ENCODE assay signal across 8 cellular contexts in genomic region chr20:33591901-33592300, GRCh38.
DNase-seq lines count a peak whose midpoint lies in the region; ATAC-seq lines count a peak whose summit lies in the region.
"Not testable (repeated sequence)": the region's sequence is repeated elsewhere in the genome, so short reads cannot be mapped to it uniquely, and the experiment has no call there.

No MANE protein-coding gene starts in this region.

- DNase-seq in CD8-positive, alpha-beta memory T cell: peak in 3 of 5 donors; percentile 6 to 61 (median 13)
- peak; percentile 83 for DNase-seq in activated CD4-positive, alpha-beta T cell treated with anti-CD3 and anti-CD28 coated beads for 48 hours
- DNase-seq in activated T-cell treated with anti-CD3 and anti-CD28 coated beads for 1 hour (ENCODE audit: low read depth): peak; percentile 6
- peak; percentile 23 for DNase-seq in activated naive CD4-positive, alpha-beta T cell treated with anti-CD3 and anti-CD28 coated beads, Interleukin-2, amount 10 ng/mL, durations not matched to agents 7 days and 5 days
- not testable (repeated sequence) for DNase-seq in left ventricle myocardium superior
- DNase-seq in stimulated activated CD4-positive, alpha-beta T cell treated with anti-CD3 and anti-CD28 coated beads, Interleukin-4, amount 100 ng/mL, for 1 hour: peak; percentile 73
- DNase-seq in stimulated activated CD8-positive, alpha-beta memory T cell treated with anti-CD3 and anti-CD28 coated beads, Interleukin-4, amount 100 ng/mL, for 48 hours: peak; percentile 82

- H3K4me3 Mint-ChIP-seq in CD8-positive, alpha-beta memory T cell: peak overlapping the region in 1 of 7 donors; percentile 3
- H3K4me3 Mint-ChIP-seq in T-helper 1 cell treated with Interleukin-12 subunit alpha and Interleukin-12 subunit beta and Interleukin-4 antibody, amounts not matched to agents 30 μg/mL and 1 μg/mL, for 36 hours; activated naive CD4-positive, alpha-beta T cell treated with anti-CD3 and anti-CD28 coated beads, Interleukin-2, amount 10 ng/mL, durations not matched to agents 7 days and 5 days: not testable (repeated sequence)

- intact Hi-C loops in left ventricle myocardium superior (cut with micrococcal nuclease): not testable (repeated sequence)

- H3K36me3 ChIP-seq in CD8-positive, alpha-beta memory T cell (ENCODE audit: insufficient read depth, low read length): not testable (repeated sequence)

- POLR2A ChIA-PET in CD8-positive, alpha-beta memory T cell (lab: Charles Lee): not testable (repeated sequence)

- H3K4me3 ChIP-seq in CD8-positive, alpha-beta memory T cell (ENCODE audit: low read length): not testable (repeated sequence)

- peaks cover 15 to 32% (median 19%) of the 10 kb centered on the region in 3 donors for H3K4me1 Mint-ChIP-seq in CD8-positive, alpha-beta memory T cell
- not testable (repeated sequence) for H3K4me1 Mint-ChIP-seq in T-helper 1 cell treated with Interleukin-12 subunit alpha and Interleukin-12 subunit beta and Interleukin-4 antibody, amounts not matched to agents 30 μg/mL and 1 μg/mL, for 36 hours (ENCODE audit: low read depth); activated naive CD4-positive, alpha-beta T cell treated with anti-CD3 and anti-CD28 coated beads, Interleukin-2, amount 10 ng/mL, durations not matched to agents 7 days and 5 days

- not testable (repeated sequence) for H3K9me3 Mint-ChIP-seq in CD8-positive, alpha-beta memory T cell; T-helper 1 cell treated with Interleukin-12 subunit alpha and Interleukin-12 subunit beta and Interleukin-4 antibody, amounts not matched to agents 30 μg/mL and 1 μg/mL, for 36 hours; activated naive CD4-positive, alpha-beta T cell treated with anti-CD3 and anti-CD28 coated beads, Interleukin-2, amount 10 ng/mL, durations not matched to agents 7 days and 5 days

- H3K36me3 Mint-ChIP-seq in CD8-positive, alpha-beta memory T cell; T-helper 1 cell treated with Interleukin-12 subunit alpha and Interleukin-12 subunit beta and Interleukin-4 antibody, amounts not matched to agents 30 μg/mL and 1 μg/mL, for 36 hours (ENCODE audit: low read depth); activated naive CD4-positive, alpha-beta T cell treated with anti-CD3 and anti-CD28 coated beads, Interleukin-2, amount 10 ng/mL, durations not matched to agents 7 days and 5 days: not testable (repeated sequence)

- not testable (repeated sequence) for H3K27me3 Mint-ChIP-seq in CD8-positive, alpha-beta memory T cell; T-helper 1 cell treated with Interleukin-12 subunit alpha and Interleukin-12 subunit beta and Interleukin-4 antibody, amounts not matched to agents 30 μg/mL and 1 μg/mL, for 36 hours (ENCODE audit: low read depth); activated naive CD4-positive, alpha-beta T cell treated with anti-CD3 and anti-CD28 coated beads, Interleukin-2, amount 10 ng/mL, durations not matched to agents 7 days and 5 days

- H3K4me1 ChIP-seq in CD8-positive, alpha-beta memory T cell (ENCODE audit: insufficient read depth, low read length): not testable (repeated sequence)

- H3K9me3 ChIP-seq in CD8-positive, alpha-beta memory T cell (ENCODE audit: low read length): not testable (repeated sequence)

- not testable (repeated sequence) for H3K27ac ChIP-seq in CD8-positive, alpha-beta memory T cell (ENCODE audit: low read depth, low read length)

- CTCF ChIA-PET in CD8-positive, alpha-beta memory T cell (lab: Charles Lee); activated naive CD4-positive, alpha-beta T cell treated with anti-CD3 and anti-CD28 coated beads, Interleukin-2, amount 10 ng/mL, durations not matched to agents 7 days and 5 days (lab: Charles Lee): not testable (repeated sequence)

- H3K27ac Mint-ChIP-seq in CD8-positive, alpha-beta memory T cell: peak overlapping the region in 6 of 8 donors; percentile 27 to 88 (median 73)
- peak overlapping the region; percentile 31 for H3K27ac Mint-ChIP-seq in T-helper 1 cell treated with Interleukin-12 subunit alpha and Interleukin-12 subunit beta and Interleukin-4 antibody, amounts not matched to agents 30 μg/mL and 1 μg/mL, for 36 hours
- H3K27ac Mint-ChIP-seq in activated naive CD4-positive, alpha-beta T cell treated with anti-CD3 and anti-CD28 coated beads, Interleukin-2, amount 10 ng/mL, durations not matched to agents 7 days and 5 days: not testable (repeated sequence)

- H3K27me3 ChIP-seq in CD8-positive, alpha-beta memory T cell (ENCODE audit: insufficient read depth, low read length, poor library complexity, severe bottlenecking): not testable (repeated sequence)

- peak; percentile 50 for ATAC-seq in left ventricle myocardium superior
